In genomic region chr7:21427861-21428641, GRCh38 we compare ENCODE assay signal across 8 cellular contexts. TPM values are rescaled to one million over a fixed set of nuclear protein-coding genes. Genes with fewer than 3 reads are reported as not detected.
A peak's percentile ranks its signal among the peaks of the same experiment; 100 is the strongest.
DNase-seq lines count a peak whose midpoint lies in the region; ATAC-seq and TF ChIP-seq lines count a peak whose summit lies in the region.

SP4 (plus strand) TSS chr7:21428083; CDS start chr7:21428252, 169 bp downstream.

- TF ChIP-seq CTCF in colonic mucosa (IDR thresholded peaks at IDR 0.05) = no peak

- H3K4me3 ChIP-seq in BLaER1 treated with 17β-estradiol and CSF1 and Interleukin-3, amounts not matched to agents 10 nM and 100 nM = peak within 1 kb of the TSS; percentile 70 to 90 (median 78)
- peak within 1 kb of the TSS; percentile 81 for H3K4me3 ChIP-seq in colonic mucosa

- peak within 1 kb of the TSS; percentile 79 to 96 (median 89) for H3K4me2 ChIP-seq in BLaER1 treated with 17β-estradiol and CSF1 and Interleukin-3, amounts not matched to agents 10 nM and 100 nM

- peak within 1 kb of the TSS; percentile 96 for H3K4me3 Mint-ChIP-seq in activated CD4-positive, alpha-beta T cell treated with anti-CD3 and anti-CD28 coated beads, Interleukin-2, amount 10 ng/mL, durations not matched to agents 24 days and 14 days

- intact Hi-C loops in activated CD4-positive, alpha-beta T cell treated with anti-CD3 and anti-CD28 coated beads, Interleukin-2, amount 10 ng/mL, durations not matched to agents 24 days and 14 days (cut with micrococcal nuclease) = loop anchor here (1.0 to 10.0 kb wide), 11 partner anchors 54 to 1754 kb away; partner anchors contain the start of genes DNAH11, HYCC1 and NUP42
- intact Hi-C loops in colonic mucosa (cut with DNase I) (no loop called here), left colon (cut with DNase I, micrococcal nuclease) (no loop called here)

- H3K36me3 Mint-ChIP-seq in activated CD4-positive, alpha-beta T cell treated with anti-CD3 and anti-CD28 coated beads, Interleukin-2, amount 10 ng/mL, durations not matched to agents 24 days and 14 days (ENCODE audit: low read depth) = peaks cover 31% of the 10 kb centered on the region

- peak within 1 kb of the TSS; percentile 85 to 99 (median 95) for H3K9ac ChIP-seq in BLaER1 treated with 17β-estradiol and CSF1 and Interleukin-3, amounts not matched to agents 10 nM and 100 nM
- peak within 1 kb of the TSS; percentile 60 to 84 for H3K9ac ChIP-seq in colonic mucosa (ENCODE audit: low read depth in 2 of 2, low read length in 2 of 2)

- H3K27ac ChIP-seq in BLaER1 treated with 17β-estradiol and CSF1 and Interleukin-3, amounts not matched to agents 10 nM and 100 nM = peak within 1 kb of the TSS; percentile 72 to 99 (median 95); a peak in 21 of 22 replicates
- H3K27ac ChIP-seq in colonic mucosa = peak within 1 kb of the TSS; percentile 97

- no peaks in the 10 kb centered on the region for H3K27me3 Mint-ChIP-seq in activated CD4-positive, alpha-beta T cell treated with anti-CD3 and anti-CD28 coated beads, Interleukin-2, amount 10 ng/mL, durations not matched to agents 24 days and 14 days

- peaks cover 41 to 53% (median 52%) of the 10 kb centered on the region in 10 experiments for H3K4me1 ChIP-seq in BLaER1 treated with 17β-estradiol and CSF1 and Interleukin-3, amounts not matched to agents 10 nM and 100 nM
- peaks cover 4% of the 10 kb centered on the region for H3K4me1 ChIP-seq in colonic mucosa

- peak; percentile 93 for DNase-seq in NCI-H526 treated with DMSO at 0.1 percent for 48 hours (lab: John Stamatoyannopoulos, UW)
- peak; percentile 99 for DNase-seq in activated CD4-positive, alpha-beta T cell treated with anti-CD3 and anti-CD28 coated beads, Interleukin-2, amount 10 ng/mL, durations not matched to agents 24 days and 14 days
- DNase-seq in colonic mucosa = peak; percentile 95
- peak; percentile 94 to 95 for DNase-seq in left colon
- peak; percentile 92 to 95 for DNase-seq in stimulated activated CD4-positive, alpha-beta T cell treated with anti-CD3 and anti-CD28 coated beads, Interleukin-1b, Interleukin-23, amount 100 ng/mL, for 4 hours (ENCODE audit: low read depth in 2 of 2)

- ATAC-seq in GM19351 (IDR thresholded peaks at IDR 0.05; ENCODE audit: unreplicated experiment) = peak; percentile 65
- ATAC-seq in HG03520 (IDR thresholded peaks at IDR 0.05; ENCODE audit: unreplicated experiment) = peak; percentile 58
- peak; percentile 81 for ATAC-seq in left colon

- H3K27me3 ChIP-seq in BLaER1 treated with 17β-estradiol and CSF1 and Interleukin-3, amounts not matched to agents 10 nM and 100 nM = no peaks in the 10 kb centered on the region
- no peaks in the 10 kb centered on the region for H3K27me3 ChIP-seq in colonic mucosa

- peaks cover 43% of the 10 kb centered on the region for H3K4me1 Mint-ChIP-seq in activated CD4-positive, alpha-beta T cell treated with anti-CD3 and anti-CD28 coated beads, Interleukin-2, amount 10 ng/mL, durations not matched to agents 24 days and 14 days

- H3K27ac Mint-ChIP-seq in activated CD4-positive, alpha-beta T cell treated with anti-CD3 and anti-CD28 coated beads, Interleukin-2, amount 10 ng/mL, durations not matched to agents 24 days and 14 days = peak within 1 kb of the TSS; percentile 100

- no peaks in the 10 kb centered on the region for H3K9me3 ChIP-seq in BLaER1 treated with 17β-estradiol and CSF1 and Interleukin-3, amounts not matched to agents 10 nM and 100 nM (replicated peaks in 1 of 11)
- H3K9me3 ChIP-seq in colonic mucosa = no peaks in the 10 kb centered on the region

- H3K36me3 ChIP-seq in BLaER1 treated with 17β-estradiol and CSF1 and Interleukin-3, amounts not matched to agents 10 nM and 100 nM = peaks cover 0 to 20% (median 5%) of the 10 kb centered on the region in 11 experiments; a peak in 7 of 22 replicates
- H3K36me3 ChIP-seq in colonic mucosa = no peaks in the 10 kb centered on the region

- H3K9me3 Mint-ChIP-seq in activated CD4-positive, alpha-beta T cell treated with anti-CD3 and anti-CD28 coated beads, Interleukin-2, amount 10 ng/mL, durations not matched to agents 24 days and 14 days = no peaks in the 10 kb centered on the region

- peaks cover 0 to 15% (median 0%) of the 10 kb centered on the region in 11 experiments; a peak in 5 of 22 replicates for H4K20me1 ChIP-seq in BLaER1 treated with 17β-estradiol and CSF1 and Interleukin-3, amounts not matched to agents 10 nM and 100 nM

RNA-seq across cellular contexts. Expression of gene SP4, which starts in this region (rescaled TPM):
- 20.4 and 20.8 TPM in 2 replicates for total RNA-seq in activated CD4-positive, alpha-beta T cell treated with anti-CD3 and anti-CD28 coated beads, Interleukin-2, amount 10 ng/mL, durations not matched to agents 24 days and 14 days
- total RNA-seq in colonic mucosa (1 to 10 TPM; 2.6 to 3.9 TPM), left colon (1 to 10 TPM; 2.2 to 5.2 TPM)

Comparison
In these comparisons a context has a peak if more than half of its experiments do, and no peak if none do; other contexts are left out.
1. Peak in every context shown above with its lines: DNase-seq, ATAC-seq, H3K4me3 ChIP-seq and H3K27ac ChIP-seq.